Comparison of ENCODE assay signal across 9 cellular contexts in the genomic region with DNA sequence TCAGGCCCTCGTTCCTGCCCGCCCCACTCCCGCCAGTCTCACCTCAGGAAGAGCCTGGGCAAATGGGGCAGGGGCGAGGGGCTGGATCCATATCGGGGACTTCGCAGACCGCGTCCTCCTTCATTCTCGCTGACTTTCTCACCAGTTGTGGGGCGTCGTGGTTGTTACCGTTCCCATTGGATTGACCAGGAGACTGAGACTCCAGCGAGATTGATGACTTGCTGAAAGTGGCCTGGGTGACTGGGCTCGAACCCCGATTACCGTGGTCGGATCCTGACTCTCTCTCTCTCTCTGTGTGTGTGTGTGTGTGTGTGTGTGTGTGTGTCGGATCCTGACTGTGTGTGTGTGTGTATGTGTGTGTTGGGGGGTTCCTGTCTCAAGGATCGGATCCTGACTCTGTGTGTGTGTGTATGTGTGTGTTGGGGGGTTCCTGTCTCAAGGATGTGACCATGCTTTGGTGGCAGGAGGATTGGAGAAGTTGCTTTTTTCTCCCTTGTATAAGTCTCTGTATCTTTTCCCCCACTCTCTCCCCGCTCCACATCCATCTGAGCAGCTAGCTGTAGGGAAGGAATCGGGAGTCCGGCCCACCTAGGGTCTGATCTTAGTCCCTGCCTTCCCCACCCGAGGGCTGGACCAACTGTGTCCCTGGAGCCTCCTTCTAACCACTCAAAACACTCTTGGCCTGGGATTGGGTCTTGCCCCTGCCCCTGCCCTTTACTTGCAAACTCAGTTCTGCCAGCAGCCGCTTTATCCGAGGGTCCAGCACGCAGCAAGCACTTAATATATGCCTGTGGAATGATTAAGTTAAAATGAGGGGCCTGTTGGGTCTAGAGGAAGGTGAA. TPM values are rescaled to one million over a fixed set of nuclear protein-coding genes. Genes with fewer than 3 reads are reported as not detected.
DNase-seq lines count a peak whose midpoint lies in the region; ATAC-seq, FAIRE-seq and TF ChIP-seq lines count a peak whose summit lies in the region.
"Had no signal": no experiment of that assay in that cellular context is flagged by ENCODE, and none has a peak within 500 bp of the region (broad histone marks: within the 10 kb centered on the region; RNA-seq: fewer than 3 reads in every experiment).

No MANE protein-coding gene starts in this region.

- FAIRE-seq in K562 (lab: Jason Lieb, UNC): peak; percentile 77
- FAIRE-seq: TTC549 had no signal

- no peak for TF ChIP-seq RAD21 in K562 (CRISPR knock-in tag; conservative IDR thresholded peaks at IDR 0.05 in 1 of 2, IDR thresholded peaks at IDR 0.05 in 1 of 2)

- H3K4me1 ChIP-seq in MM.1S (ENCODE audit: low read length): peaks cover 15% of the 10 kb centered on the region
- peaks cover 34 to 39% of the 10 kb centered on the region in 2 experiments for H3K4me1 ChIP-seq in K562 (replicated peaks in 1 of 2; ENCODE audit: control insufficient read depth in 2 of 2, insufficient read depth in 2 of 2, low read length in 2 of 2)
- peaks cover 22 to 69% (median 63%) of the 10 kb centered on the region in 5 donors for H3K4me1 ChIP-seq in subcutaneous abdominal adipose tissue (ENCODE audit: control insufficient read depth in 5 of 5, insufficient read depth in 5 of 5, low read length in 5 of 5)

- peak overlapping the region; percentile 98 for H3K4me3 ChIP-seq in GM06990 (replicated peaks; ENCODE audit: low read depth, low read length)
- H3K4me3 ChIP-seq in MM.1S (ENCODE audit: low read length): peak overlapping the region; percentile 96
- peak overlapping the region; percentile 83 for H3K4me3 ChIP-seq in K562
- H3K4me3 ChIP-seq in subcutaneous abdominal adipose tissue (ENCODE audit: low read depth in 1 of 5, low read length in 5 of 5): peak overlapping the region; percentile 94 to 99 (median 96)

- POLR2A ChIA-PET in K562 (lab: Yijun Ruan, JAX): interaction anchor here (0.7 to 1.7 kb wide), 4 partner anchors 9 to 25 kb away, joined by 3 to 10 read pairs (median 4); no protein-coding TSS in a partner anchor

- no peak for TF ChIP-seq EP300 in K562 (IDR thresholded peaks at IDR 0.05; ENCODE audit: low read length)

- CTCF ChIA-PET in K562 (lab: Yijun Ruan, JAX; ENCODE audit: low intra/inter-chr PET ratio): interaction anchor here (0.6 kb wide), 1 partner anchor 66 kb away, joined by 3 read pairs; no protein-coding TSS in a partner anchor

- H3K9me3 ChIP-seq in MM.1S (replicated peaks; ENCODE audit: insufficient read depth, low read length) (no peaks in the 10 kb centered on the region), K562 (replicated peaks; ENCODE audit: control insufficient read depth, insufficient read depth, low read depth, low read length) (no peaks in the 10 kb centered on the region), subcutaneous abdominal adipose tissue (ENCODE audit: control insufficient read depth in 5 of 5, low read length in 5 of 5) (no peaks in the 10 kb centered on the region)

- H3K27ac ChIP-seq in MM.1S (ENCODE audit: low read length): peak overlapping the region; percentile 39; the same call in 1 of the 2 replicates
- peak overlapping the region; percentile 81 for H3K27ac ChIP-seq in K562 (ENCODE audit: extremely low read depth, low read depth, low read length)
- H3K27ac ChIP-seq in subcutaneous abdominal adipose tissue (ENCODE audit: low read depth, low read length): peak overlapping the region; percentile 90

- TF ChIP-seq CTCF in GM06990 (IDR thresholded peaks at IDR 0.05; ENCODE audit: insufficient read depth, low read length, poor library complexity, severe bottlenecking): no peak
- TF ChIP-seq CTCF in MM.1S (IDR thresholded peaks at IDR 0.05; ENCODE audit: low read length): no peak
- no peak for TF ChIP-seq CTCF in K562 (IDR thresholded peaks at IDR 0.05 in 2 of 3, conservative IDR thresholded peaks at IDR 0.05 in 1 of 3; ENCODE audit: insufficient read depth in 2 of 3, low read depth in 1 of 3, low read length in 3 of 3)

- intact Hi-C loops in K562 (cut with micrococcal nuclease): no loop called here

- H3K9me2 ChIP-seq in MM.1S (replicated peaks; ENCODE audit: insufficient read depth, low read length): no peaks in the 10 kb centered on the region

- peaks cover 3% of the 10 kb centered on the region for H3K9me1 ChIP-seq in K562 (ENCODE audit: control insufficient read depth, insufficient read depth, low read length)

- BruUV-seq in K562 (replicated peaks; lab: Mats Ljungman, UMichigan): TSS peak; percentile 64

- no peaks in the 10 kb centered on the region; the same call in 1 of the 2 replicates for H3K36me3 ChIP-seq in GM06990 (ENCODE audit: control insufficient read depth, insufficient read depth, low read length)
- no peaks in the 10 kb centered on the region for H3K36me3 ChIP-seq in MM.1S (replicated peaks; ENCODE audit: insufficient read depth, low read length)
- H3K36me3 ChIP-seq in K562 (ENCODE audit: control insufficient read depth, insufficient read depth, low read length): no peaks in the 10 kb centered on the region; the same call in 2 of the 3 replicates
- peaks cover 0 to 10% (median 4%) of the 10 kb centered on the region in 5 donors for H3K36me3 ChIP-seq in subcutaneous abdominal adipose tissue (ENCODE audit: control insufficient read depth in 5 of 5, insufficient read depth in 5 of 5, low read length in 5 of 5)

- peaks cover 10% of the 10 kb centered on the region; the same call in 1 of the 2 replicates for H3F3A ChIP-seq in MM.1S (ENCODE audit: insufficient read depth, low read length)

- DNase-seq in GM06990 (ENCODE audit: extremely low read depth, insufficient read length): no peak
- DNase-seq in MM.1S: peak; percentile 16
- DNase-seq in K562 (ENCODE audit: extremely low read depth in 1 of 4, low spot score in 3 of 4): peak in 2 of 4 experiments; percentile 16 to 56
- DNase-seq in kidney glomerular epithelial cell (lab: John Stamatoyannopoulos, UW): peak; percentile 5
- no peak for DNase-seq in HuH-7.5 (ENCODE audit: low spot score)
- no peak for DNase-seq in NCI-H1436 treated with DMSO at 0.1 percent for 48 hours (lab: John Stamatoyannopoulos, UW)

- TF ChIP-seq POLR2A in K562 (conservative IDR thresholded peaks at IDR 0.05): no peak

- in situ Hi-C loops in K562 (cut with MboI): no loop called here

- H3K27me3 ChIP-seq in GM06990 (replicated peaks; ENCODE audit: control insufficient read depth, insufficient read depth, low read length) (no peaks in the 10 kb centered on the region), MM.1S (replicated peaks; ENCODE audit: insufficient read depth, low read length) (no peaks in the 10 kb centered on the region), K562 (ENCODE audit: control insufficient read depth in 2 of 2, insufficient read depth in 2 of 2, low read length in 2 of 2) (no peaks in the 10 kb centered on the region), subcutaneous abdominal adipose tissue (ENCODE audit: control insufficient read depth in 5 of 5, insufficient read depth in 4 of 5, low read length in 5 of 5) (no peaks in the 10 kb centered on the region)

- ATAC-seq in K562: peak; percentile 6
- ATAC-seq in GM18519 (IDR thresholded peaks at IDR 0.05; ENCODE audit: low FRiP score, unreplicated experiment): no peak

- peaks cover 56% of the 10 kb centered on the region for H3K79me2 ChIP-seq in MM.1S (ENCODE audit: low read length)
- peaks cover 40% of the 10 kb centered on the region for H3K79me2 ChIP-seq in K562 (ENCODE audit: control insufficient read depth, insufficient read depth, low read length)

- 5% methylated on average over 25 of the region's 26 CpGs for WGBS in K562 (ENCODE audit: insufficient coverage, low coverage, missing lambda C conversion rate)

- peak overlapping the region; percentile 25; the same call in 1 of the 2 replicates for H2AFZ ChIP-seq in MM.1S (ENCODE audit: low read length)
- peak overlapping the region; percentile 75 for H2AFZ ChIP-seq in K562 (ENCODE audit: low read depth, low read length)

- peak overlapping the region; percentile 99 for H3K4me2 ChIP-seq in MM.1S (ENCODE audit: low read depth, low read length)
- peak overlapping the region; percentile 99 for H3K4me2 ChIP-seq in K562 (ENCODE audit: insufficient read depth, low read length)

- peak overlapping the region; percentile 88 for H3K9ac ChIP-seq in MM.1S (ENCODE audit: low read length)
- peak overlapping the region; percentile 86 to 96 for H3K9ac ChIP-seq in K562 (ENCODE audit: insufficient read depth in 1 of 2, low read depth in 2 of 2, low read length in 2 of 2)
- peak overlapping the region; percentile 77 to 98 (median 91) for H3K9ac ChIP-seq in subcutaneous abdominal adipose tissue (ENCODE audit: low read length in 5 of 5)

- H4K20me1 ChIP-seq in MM.1S (ENCODE audit: insufficient read depth, low read length) (no peaks in the 10 kb centered on the region; the same call in 1 of the 2 replicates), K562 (replicated peaks; ENCODE audit: control insufficient read depth, insufficient read depth, low read length) (peaks cover under 1% of the 10 kb centered on the region; the same call in 1 of the 2 replicates)

RNA-seq across cellular contexts. Expression of a gene that starts 0.6 kb away (rescaled TPM):
- 5.7 and 15.8 TPM in 2 replicates for total RNA-seq in K562 (2011; cell fraction: chromatin; rRNA removed; ENCODE audit: low replicate concordance)
- total RNA-seq in K562 (2011; cell fraction: nucleolus; rRNA removed): 8.3 and 10.5 TPM in 2 replicates
- total RNA-seq in K562 (2011; cell fraction: nucleoplasm; rRNA removed): 7.6 and 8.9 TPM in 2 replicates
- total RNA-seq in K562 (2014; rRNA removed) (4.9 and 7.0 TPM in 2 replicates), K562 (2014; rRNA removed; fragmentation: Illumina TruSeq; extraction: Trizol) (3.6 and 3.8 TPM in 2 replicates), K562 (2015; rRNA removed; fragmentation: Illumina TruSeq; extraction: Trizol) (5.2 and 5.7 TPM in 2 replicates), K562 (2021) (6.7 and 8.8 TPM in 2 replicates)
- polyA plus RNA-seq in K562 (2011; rRNA removed) (5.6 and 6.1 TPM in 2 replicates), K562 (2014; fragmentation: Illumina TruSeq; extraction: Trizol) (6.3 and 7.6 TPM in 2 replicates), K562 (2014; fragmentation: Nextera tagmentation; extraction: Ambion mirVana) (under 1 TPM; 0.24 to 0.53 TPM), K562 (2014; rRNA removed) (4.8 and 5.5 TPM in 2 replicates)
- polyA plus RNA-seq in K562 (2011; cell fraction: cytosol; rRNA removed): 7.1 and 11.5 TPM in 2 replicates
- polyA plus RNA-seq in K562 (2011; cell fraction: nucleus; rRNA removed): 6.8 and 9.9 TPM in 2 replicates
- polyA plus RNA-seq in K562 (2012): 6.2 and 7.5 TPM in 2 replicates
- polyA minus RNA-seq in K562 (2011; rRNA and poly(A)+ RNA removed): 4.5 and 5.5 TPM in 2 replicates
- polyA minus RNA-seq in K562 (2011; cell fraction: cytosol; rRNA and poly(A)+ RNA removed): 5.6 and 5.7 TPM in 2 replicates
- 3.0 and 4.1 TPM in 2 replicates for polyA minus RNA-seq in K562 (2011; cell fraction: nucleus; rRNA and poly(A)+ RNA removed)

RNA-seq across cellular contexts. Expression of a gene that starts 16.9 kb away (rescaled TPM):
- total RNA-seq in K562 (2011; cell fraction: chromatin; rRNA removed; ENCODE audit: low replicate concordance): 111 and 178 TPM in 2 replicates
- total RNA-seq in K562 (2011; cell fraction: nucleolus; rRNA removed): 129 and 141 TPM in 2 replicates
- 141 and 143 TPM in 2 replicates for total RNA-seq in K562 (2011; cell fraction: nucleoplasm; rRNA removed)
- total RNA-seq in K562 (2014; rRNA removed): 16.6 and 19.6 TPM in 2 replicates
- total RNA-seq in K562 (2014; rRNA removed; fragmentation: Illumina TruSeq; extraction: Trizol): 6.1 and 7.9 TPM in 2 replicates
- 9.1 and 11.5 TPM in 2 replicates for total RNA-seq in K562 (2015; rRNA removed; fragmentation: Illumina TruSeq; extraction: Trizol)
- total RNA-seq in K562 (2021): 16.8 and 21.7 TPM in 2 replicates
- polyA plus RNA-seq in K562 (2011; rRNA removed): 25.5 and 33.4 TPM in 2 replicates
- 20.7 and 25.2 TPM in 2 replicates for polyA plus RNA-seq in K562 (2011; cell fraction: cytosol; rRNA removed)
- 89.5 and 138 TPM in 2 replicates for polyA plus RNA-seq in K562 (2011; cell fraction: nucleus; rRNA removed)
- 13.5 and 20.7 TPM in 2 replicates for polyA plus RNA-seq in K562 (2012)
- polyA plus RNA-seq in K562 (2014; fragmentation: Illumina TruSeq; extraction: Trizol): 10.5 and 14.8 TPM in 2 replicates
- 1 to 10 TPM; 1.1 to 1.5 TPM for polyA plus RNA-seq in K562 (2014; fragmentation: Nextera tagmentation; extraction: Ambion mirVana)
- 34.0 and 37.9 TPM in 2 replicates for polyA plus RNA-seq in K562 (2014; rRNA removed)
- 4.6 and 7.2 TPM in 2 replicates for polyA minus RNA-seq in K562 (2011; rRNA and poly(A)+ RNA removed)
- 6.5 and 6.6 TPM in 2 replicates for polyA minus RNA-seq in K562 (2011; cell fraction: cytosol; rRNA and poly(A)+ RNA removed)
- 20.7 TPM in 2 replicates for polyA minus RNA-seq in K562 (2011; cell fraction: nucleus; rRNA and poly(A)+ RNA removed)

Comparison
In these comparisons a context has a peak if more than half of its experiments do, and no peak if none do; other contexts are left out.
1. DNase-seq: peak in MM.1S (single experiment) and kidney glomerular epithelial cell (single experiment); none in GM06990 (single experiment), HuH-7.5 (single experiment) and NCI-H1436 treated with DMSO at 0.1 percent for 48 hours (single experiment).
2. H3K27ac ChIP-seq: peak in every context shown above with its lines; median percentile 90 in subcutaneous abdominal adipose tissue; 81 in K562; 39 in MM.1S.
3. Peak in every context shown above with its lines, with median percentiles within 50 percentile points of each other: H3K4me3 ChIP-seq and H3K9ac ChIP-seq.